8 cellular contexts compared by ENCODE assay signal in the genomic region with DNA sequence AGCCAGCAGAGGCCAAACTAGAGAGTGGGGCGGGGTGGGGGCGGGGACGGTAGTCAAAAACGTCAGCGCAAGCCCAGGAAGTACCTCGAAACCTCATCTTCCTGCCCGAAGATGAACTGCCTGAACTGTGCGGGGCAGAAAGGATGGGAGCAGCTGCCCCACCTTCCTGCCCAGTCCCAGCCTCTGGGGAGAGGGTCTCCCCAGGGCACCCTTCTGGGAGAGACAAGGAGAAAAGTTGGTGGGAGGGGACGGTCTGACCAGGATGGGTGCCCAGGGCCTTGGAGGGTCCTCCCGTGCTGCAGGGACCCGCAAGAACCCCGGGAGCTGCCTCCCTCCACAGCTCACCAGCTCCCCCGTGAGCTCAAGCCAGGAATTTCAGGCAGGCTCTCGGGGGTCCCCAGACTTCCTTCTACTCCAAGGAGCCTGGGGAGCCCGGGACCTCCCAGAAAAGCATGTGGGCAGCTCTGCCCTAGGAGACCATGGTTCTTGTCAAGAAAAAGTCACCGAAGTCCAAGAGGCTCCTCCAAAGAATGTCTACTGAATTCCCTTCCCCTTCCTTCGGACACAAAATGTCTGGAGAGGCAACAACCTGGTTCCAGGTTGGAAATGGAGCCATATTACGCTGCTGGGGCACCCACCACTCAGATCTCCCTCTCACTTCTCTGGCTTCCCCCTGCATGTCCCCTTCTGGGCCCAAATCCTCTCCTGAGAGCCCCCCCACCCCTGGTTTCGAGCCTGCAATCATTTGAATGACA. TPM values are rescaled to one million over a fixed set of nuclear protein-coding genes. Genes with fewer than 3 reads are reported as not detected.
A peak's percentile ranks its signal among the peaks of the same experiment; 100 is the strongest.
DNase-seq lines count a peak whose midpoint lies in the region; TF ChIP-seq lines count a peak whose summit lies in the region.

No MANE protein-coding gene starts in this region.

- intact Hi-C loops in lower leg skin (cut with DNase I; ENCODE audit: low total_unique reads), result no loop called here

- peak overlapping the region; percentile 47 for H3K4me3 ChIP-seq in HL-60 (replicated peaks; ENCODE audit: insufficient read depth, low read length)
- peak overlapping the region; percentile 45 for H3K4me3 ChIP-seq in brain microvascular endothelial cell (ENCODE audit: low read depth, low read length)
- H3K4me3 ChIP-seq in lower leg skin (ENCODE audit: low read depth, poor library complexity, severe bottlenecking), result no peak overlapping the region

- TF ChIP-seq CTCF in GM20000 (IDR thresholded peaks at IDR 0.05; ENCODE audit: extremely low read depth, missing control alignments) (peak; percentile 78), HL-60 (IDR thresholded peaks at IDR 0.05; ENCODE audit: insufficient read depth, low read length) (peak; percentile 78), brain microvascular endothelial cell (IDR thresholded peaks at IDR 0.05; ENCODE audit: low read depth, low read length, missing control alignments) (peak; percentile 96), lower leg skin (IDR thresholded peaks at IDR 0.05) (peak in 1 of 3 donors; percentile 29)

- no peaks in the 10 kb centered on the region for H3K36me3 ChIP-seq in brain microvascular endothelial cell (replicated peaks)

- WGBS in lower leg skin, 2 donors, result 23 to 25% methylated on average over 15 to 19 of the region's 19 CpGs

- H3K27me3 ChIP-seq in HL-60 (ENCODE audit: insufficient read depth, poor library complexity, severe bottlenecking), result no peaks in the 10 kb centered on the region
- no peaks in the 10 kb centered on the region for H3K27me3 ChIP-seq in brain microvascular endothelial cell (replicated peaks)

- DNase-seq in EL, result peak; percentile 53
- DNase-seq in GM20000 (ENCODE audit: low spot score), result peak; percentile 75
- peak; percentile 25 to 47 for DNase-seq in HL-60 (ENCODE audit: low read depth in 1 of 2, low spot score in 1 of 2)
- peak; percentile 23 for DNase-seq in T-helper 22 cell (ENCODE audit: low read depth)
- DNase-seq in brain microvascular endothelial cell, result peak; percentile 6
- DNase-seq in left kidney (ENCODE audit: low read depth, low spot score), result peak; percentile 76
- peak; percentile 43 for DNase-seq in stimulated activated CD8-positive, alpha-beta memory T cell treated with anti-CD3 and anti-CD28 coated beads, Interleukin-12 subunit alpha, Interleukin-12 subunit beta, amount 100 ng/mL, for 4 hours (ENCODE audit: low read depth)
- DNase-seq in lower leg skin (ENCODE audit: low spot score in 2 of 2), result no peak

- peak overlapping the region; percentile 25; the same call in 1 of the 2 replicates for H3K27ac ChIP-seq in HL-60 (replicated peaks)
- H3K27ac ChIP-seq in brain microvascular endothelial cell, result no peak overlapping the region

- in situ Hi-C loops in brain microvascular endothelial cell (cut with HindIII; ENCODE audit: low pct_ligation_motif_present, low sequenced_read_pairs), result no loop called here

- TF ChIP-seq POLR2A in lower leg skin (IDR thresholded peaks at IDR 0.05), result no peak

RNA-seq across cellular contexts. Expression of gene RGS10, which starts 52.8 kb away (rescaled TPM):
- 10 to 100 TPM; 14.8 to 40.1 (median 21.3) TPM for total RNA-seq in lower leg skin

Comparison
In these comparisons a context has a peak if more than half of its experiments do, and no peak if none do; other contexts are left out.
1. DNase-seq: peak in EL (single experiment), GM20000 (single experiment), HL-60 (2 of 2), T-helper 22 cell (single experiment), brain microvascular endothelial cell (single experiment), left kidney (single experiment) and stimulated activated CD8-positive, alpha-beta memory T cell treated with anti-CD3 and anti-CD28 coated beads, Interleukin-12 subunit alpha, Interleukin-12 subunit beta, amount 100 ng/mL, for 4 hours (single experiment); none in lower leg skin (0 of 2).